8 cellular contexts compared by ENCODE assay signal in genomic region chr5:94544031-94544650, GRCh38.
DNase-seq lines count a peak whose midpoint lies in the region; ATAC-seq and TF ChIP-seq lines count a peak whose summit lies in the region.

No MANE protein-coding gene starts in this region.

- TF ChIP-seq EP300 in transverse colon (IDR thresholded peaks at IDR 0.05; ENCODE audit: low read depth), result no peak

- intact Hi-C loops in transverse colon (cut with DNase I; ENCODE audit: low total_unique reads), result no loop called here

- no peaks in the 10 kb centered on the region for H3K27me3 ChIP-seq in transverse colon

- H3K4me3 ChIP-seq in AG10803 (ENCODE audit: low read length), result no peak overlapping the region
- no peak overlapping the region for H3K4me3 ChIP-seq in transverse colon

- H3K4me1 ChIP-seq in transverse colon, result no peaks in the 10 kb centered on the region

- in situ Hi-C loops in transverse colon (cut with MboI; ENCODE audit: low pct_ligation_motif_present in 1 of 4, low pct_unique_long_range_greater_than_20kb in 1 of 4, low sequenced_read_pairs in 3 of 4), result no loop called here

- TF ChIP-seq CTCF in AG10803 (conservative IDR thresholded peaks at IDR 0.05; ENCODE audit: low read length) (no peak), transverse colon (IDR thresholded peaks at IDR 0.05) (no peak)

- peak; percentile 86 for ATAC-seq in GM21360 (IDR thresholded peaks at IDR 0.05; ENCODE audit: unreplicated experiment)

- DNase-seq in AG10803 (ENCODE audit: low read depth), result peak; percentile 24
- peak; percentile 28 for DNase-seq in NCI-H2029 treated with DMSO at 0.1 percent for 48 hours (lab: John Stamatoyannopoulos, UW)
- peak; percentile 32 for DNase-seq in fibroblast of peridontal ligament (ENCODE audit: extremely low read depth)
- no peak for DNase-seq in NCI-H1694 treated with DMSO at 0.1 percent for 48 hours (lab: John Stamatoyannopoulos, UW)
- DNase-seq in transverse colon, result no peak
- no peak for DNase-seq in NCI-H524 (lab: John Stamatoyannopoulos, UW)
- no peak for DNase-seq in mucosa of gallbladder (ENCODE audit: low spot score)

- TF ChIP-seq POLR2A in transverse colon (IDR thresholded peaks at IDR 0.05), result no peak

- no peaks in the 10 kb centered on the region for H3K9me3 ChIP-seq in transverse colon

- no peaks in the 10 kb centered on the region for H3K36me3 ChIP-seq in transverse colon

- H3K27ac ChIP-seq in transverse colon, result no peak overlapping the region

- 75 to 88% methylated on average over 1 of the region's 1 CpG for WGBS in transverse colon (ENCODE audit: low coverage in 1 of 2), 2 donors

Comparison
In these comparisons a context has a peak if more than half of its experiments do, and no peak if none do; other contexts are left out.
1. DNase-seq: peak in AG10803 (single experiment), NCI-H2029 treated with DMSO at 0.1 percent for 48 hours (single experiment) and fibroblast of peridontal ligament (single experiment); none in NCI-H1694 treated with DMSO at 0.1 percent for 48 hours (single experiment), transverse colon (single experiment), NCI-H524 (0 of 2) and mucosa of gallbladder (single experiment).